Comparison of ENCODE assay signal across 11 cellular contexts in the genomic region with DNA sequence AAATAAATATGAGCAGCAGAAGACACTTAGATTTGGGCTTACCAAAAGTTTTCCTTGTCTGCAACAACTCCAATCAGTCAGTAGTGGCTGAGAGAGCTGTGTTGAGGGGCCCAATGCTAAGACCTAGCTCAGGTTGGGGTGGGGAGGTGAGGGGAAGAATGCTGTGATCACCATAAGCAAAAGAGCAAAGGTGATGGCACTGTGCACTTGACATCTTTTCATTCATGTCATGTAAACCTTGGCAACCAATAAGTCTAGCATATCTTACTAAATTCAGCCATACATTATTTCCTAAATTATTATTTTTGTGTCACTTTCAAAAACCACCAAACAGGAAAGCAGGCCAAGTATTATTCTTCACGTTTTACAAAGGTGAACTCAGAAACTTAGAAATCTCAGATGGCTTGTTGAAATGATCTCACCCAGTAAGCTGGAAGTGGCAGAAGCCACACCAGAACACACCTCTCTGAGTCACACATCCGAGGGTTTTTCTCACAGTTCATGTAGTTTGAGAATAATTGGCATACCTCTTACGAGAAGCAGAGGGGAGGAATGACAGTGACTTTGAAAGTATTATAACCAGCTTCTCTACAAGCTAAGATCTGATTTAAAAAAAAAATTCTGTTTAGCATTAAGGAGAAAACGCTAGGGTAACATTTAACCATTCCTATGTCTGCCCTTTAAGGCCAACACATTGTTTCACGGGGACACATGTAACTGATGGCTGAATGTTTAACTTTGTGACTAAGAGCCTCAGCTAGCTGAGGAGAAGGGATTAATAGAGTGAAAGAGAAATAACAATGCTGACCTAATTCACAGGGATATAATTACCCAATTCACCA. TPM values are rescaled to one million over a fixed set of nuclear protein-coding genes. Genes with fewer than 3 reads are reported as not detected.
DNase-seq lines count a peak whose midpoint lies in the region; ATAC-seq and TF ChIP-seq lines count a peak whose summit lies in the region.
"Had no signal": no experiment of that assay in that cellular context is flagged by ENCODE, and none has a peak within 500 bp of the region (broad histone marks: within the 10 kb centered on the region; RNA-seq: fewer than 3 reads in every experiment).

No MANE protein-coding gene starts in this region.

- H3K4me1 Mint-ChIP-seq in Calu3 (ENCODE audit: low read depth, unreplicated experiment) = peaks cover 40% of the 10 kb centered on the region
- H3K4me1 Mint-ChIP-seq in activated naive CD8-positive, alpha-beta T cell treated with anti-CD3 and anti-CD28 coated beads, Interleukin-2, amount 50 U/mL, for 24 hours = peaks cover 9% of the 10 kb centered on the region

- CTCF ChIA-PET in Calu3 (lab: Charles Lee) = interaction anchor here (0.5 kb wide), 1 partner anchor 155 kb away, joined by 3 read pairs; no protein-coding TSS in a partner anchor

- H3K4me3 Mint-ChIP-seq in Calu3 (ENCODE audit: low read depth, unreplicated experiment) = peak overlapping the region; percentile 26
- no peak overlapping the region for H3K4me3 Mint-ChIP-seq in activated naive CD8-positive, alpha-beta T cell treated with anti-CD3 and anti-CD28 coated beads, Interleukin-2, amount 50 U/mL, for 24 hours
- H3K4me3 Mint-ChIP-seq: nephron progenitor cell had no signal

- TF ChIP-seq CTCF in Calu3 (IDR thresholded peaks at IDR 0.05; ENCODE audit: unreplicated experiment) (no peak), gastrocnemius medialis (IDR thresholded peaks at IDR 0.05 in 4 of 5, conservative IDR thresholded peaks at IDR 0.05 in 1 of 5) (no peak), tibial artery (IDR thresholded peaks at IDR 0.05) (no peak)

- H3K9me3 Mint-ChIP-seq in Calu3 (ENCODE audit: low read depth, unreplicated experiment) = no peaks in the 10 kb centered on the region
- no peaks in the 10 kb centered on the region for H3K9me3 Mint-ChIP-seq in activated naive CD8-positive, alpha-beta T cell treated with anti-CD3 and anti-CD28 coated beads, Interleukin-2, amount 50 U/mL, for 24 hours
- H3K9me3 Mint-ChIP-seq: nephron progenitor cell had no signal

- H3K27me3 ChIP-seq in gastrocnemius medialis (no peaks in the 10 kb centered on the region), tibial artery (no peaks in the 10 kb centered on the region)

- H3K27ac Mint-ChIP-seq in Calu3 (ENCODE audit: unreplicated experiment) = peak overlapping the region; percentile 61
- no peak overlapping the region for H3K27ac Mint-ChIP-seq in activated naive CD8-positive, alpha-beta T cell treated with anti-CD3 and anti-CD28 coated beads, Interleukin-2, amount 50 U/mL, for 24 hours

- DNase-seq in Calu3 (peak; percentile 35), lung microvascular endothelial cell (ENCODE audit: low read depth in 2 of 2) (peak; percentile 8 to 20), gastrocnemius medialis (no peak), tibial artery (no peak), AG08396 (ENCODE audit: low spot score) (no peak)
- DNase-seq in activated naive CD8-positive, alpha-beta T cell treated with anti-CD3 and anti-CD28 coated beads, Interleukin-2, amount 50 U/mL, for 24 hours = no peak
- DNase-seq: nephron progenitor cell; stimulated activated CD4-positive, alpha-beta T cell treated with anti-CD3 and anti-CD28 coated beads, Interleukin-4, amount 100 ng/mL, for 24 hours; WERI-Rb-1 had no signal

- no peaks in the 10 kb centered on the region for H3K9me3 ChIP-seq in gastrocnemius medialis
- no peaks in the 10 kb centered on the region for H3K9me3 ChIP-seq in tibial artery

- H3K36me3 ChIP-seq in gastrocnemius medialis = no peaks in the 10 kb centered on the region
- no peaks in the 10 kb centered on the region for H3K36me3 ChIP-seq in tibial artery
- H3K36me3 ChIP-seq: WERI-Rb-1 had no signal

- intact Hi-C loops in Calu3 (cut with micrococcal nuclease; ENCODE audit: unreplicated experiment) (loop anchor here (2.0 kb wide), 1 partner anchor 13 kb away; no protein-coding TSS in a partner anchor), gastrocnemius medialis (cut with DNase I; ENCODE audit: low total_unique reads) (no loop called here), tibial artery (cut with DNase I; ENCODE audit: low total_unique reads) (no loop called here)

- in situ Hi-C loops in gastrocnemius medialis (cut with MboI; ENCODE audit: low sequenced_read_pairs in 4 of 4) = no loop called here

- H3K27me3 Mint-ChIP-seq in Calu3 (ENCODE audit: unreplicated experiment) = no peaks in the 10 kb centered on the region
- peaks cover 2% of the 10 kb centered on the region for H3K27me3 Mint-ChIP-seq in activated naive CD8-positive, alpha-beta T cell treated with anti-CD3 and anti-CD28 coated beads, Interleukin-2, amount 50 U/mL, for 24 hours

- H3K4me3 ChIP-seq in gastrocnemius medialis = no peak overlapping the region
- H3K4me3 ChIP-seq in tibial artery = no peak overlapping the region

- H3K27ac ChIP-seq in gastrocnemius medialis (no peak overlapping the region), tibial artery (no peak overlapping the region)
- H3K27ac ChIP-seq: WERI-Rb-1 had no signal

- no TSS peak for BruUV-seq in Calu3 (replicated peaks; lab: Mats Ljungman, UMichigan)

- no peaks in the 10 kb centered on the region for H3K4me1 ChIP-seq in gastrocnemius medialis
- no peaks in the 10 kb centered on the region for H3K4me1 ChIP-seq in tibial artery

- TF ChIP-seq POLR2A in gastrocnemius medialis (IDR thresholded peaks at IDR 0.05) = no peak

- H3K36me3 Mint-ChIP-seq in Calu3 (ENCODE audit: insufficient read depth, unreplicated experiment) = no peaks in the 10 kb centered on the region
- H3K36me3 Mint-ChIP-seq in activated naive CD8-positive, alpha-beta T cell treated with anti-CD3 and anti-CD28 coated beads, Interleukin-2, amount 50 U/mL, for 24 hours (ENCODE audit: low read depth) = no peaks in the 10 kb centered on the region

- ATAC-seq in GM21390 (IDR thresholded peaks at IDR 0.05; ENCODE audit: unreplicated experiment) = peak; percentile 47
- peak; percentile 75 for ATAC-seq in activated naive CD8-positive, alpha-beta T cell treated with anti-CD3 and anti-CD28 coated beads, Interleukin-2, amount 50 U/mL, for 24 hours
- ATAC-seq in gastrocnemius medialis = no peak
- ATAC-seq in HG02852 (IDR thresholded peaks at IDR 0.05; ENCODE audit: unreplicated experiment) = no peak

RNA-seq across cellular contexts. Expression of a gene that starts 43.3 kb away (rescaled TPM):
- 5.3 and 6.0 TPM in 2 replicates for total RNA-seq in Calu3 (2022)
- total RNA-seq in lung microvascular endothelial cell = 1.1 and 1.6 TPM in 2 replicates
- 10 to 100 TPM in 3 of 4 donors, 1 to 10 TPM in 1; 9.2 to 20.0 (median 15.3) TPM for total RNA-seq in gastrocnemius medialis

Comparison
In these comparisons a context has a peak if more than half of its experiments do, and no peak if none do; other contexts are left out.
1. DNase-seq: peak in Calu3 (single experiment) and lung microvascular endothelial cell (2 of 2); none in activated naive CD8-positive, alpha-beta T cell treated with anti-CD3 and anti-CD28 coated beads, Interleukin-2, amount 50 U/mL, for 24 hours (single experiment), gastrocnemius medialis (0 of 2), tibial artery (0 of 2) and AG08396 (single experiment).
2. ATAC-seq: peak in GM21390 (single experiment) and activated naive CD8-positive, alpha-beta T cell treated with anti-CD3 and anti-CD28 coated beads, Interleukin-2, amount 50 U/mL, for 24 hours (single experiment); none in gastrocnemius medialis (0 of 2) and HG02852 (single experiment).